ENCODE assay signal across 29 cellular contexts in genomic region chr15:59791079-59791478, GRCh38.
"Had no signal": no experiment of that assay in that cellular context is flagged by ENCODE, and none has a peak within 500 bp of the region (broad histone marks: within the 10 kb centered on the region; RNA-seq: fewer than 3 reads in every experiment).

No MANE protein-coding gene starts in this region.

- H3K4me3 Mint-ChIP-seq: memory B cell; naive B cell; nephron progenitor cell; stimulated activated memory B cell treated with anti-CD40 and anti-IgM and Interleukin-4, amounts not matched to agents 10 μg/mL and 1 μg/mL and 100 μg/mL, for 72 hours; type B pancreatic cell had no signal

- DNase-seq: dorsolateral prefrontal cortex; effector CD4-positive, alpha-beta T cell; foreskin keratinocyte; heart left ventricle; kidney; mucosa of descending colon; naive B cell; nephron progenitor cell; occipital lobe; ovary; psoas muscle; right cardiac atrium; sigmoid colon; stimulated activated CD4-positive, alpha-beta T cell treated with anti-CD3 and anti-CD28 coated beads, Interleukin-2, amount 100 ng/mL, for 24 hours; stimulated activated CD4-positive, alpha-beta T cell treated with anti-CD3 and anti-CD28 coated beads, Interleukin-4, amount 100 ng/mL, for 24 hours; stimulated activated naive CD8-positive, alpha-beta T cell treated with anti-CD3 and anti-CD28 coated beads, Interleukin-15, Interleukin-2, amounts not matched to agents 100 U/mL and 50 U/mL, for 24 hours; substantia nigra; testis; tibial artery had no signal

- H3K27me3 ChIP-seq: hepatocyte, ovary, testis had no signal

- H3K9me3 ChIP-seq: esophagus muscularis mucosa, gastroesophageal sphincter, heart left ventricle, mucosa of descending colon, ovary, psoas muscle, sigmoid colon, testis, tibial artery had no signal

- H3K4me1 ChIP-seq: esophagus muscularis mucosa, foreskin keratinocyte, gastroesophageal sphincter, heart left ventricle, sigmoid colon, testis, tibial artery had no signal

- H2AFZ ChIP-seq: hepatocyte had no signal

- H3K4me2 ChIP-seq: hepatocyte had no signal

- H3K4me1 Mint-ChIP-seq: memory B cell; naive B cell; stimulated activated memory B cell treated with anti-CD40 and anti-IgM and Interleukin-4, amounts not matched to agents 10 μg/mL and 1 μg/mL and 100 μg/mL, for 72 hours had no signal

- H3K36me3 ChIP-seq: esophagus muscularis mucosa, gastroesophageal sphincter, heart left ventricle, ovary, sigmoid colon, tibial artery had no signal

- H3K27ac Mint-ChIP-seq: memory B cell; naive B cell; nephron progenitor cell; stimulated activated memory B cell treated with anti-CD40 and anti-IgM and Interleukin-4, amounts not matched to agents 10 μg/mL and 1 μg/mL and 100 μg/mL, for 72 hours; type B pancreatic cell had no signal

- ATAC-seq: foreskin keratinocyte; gastroesophageal sphincter; heart left ventricle; left lobe of liver; mucosa of descending colon; psoas muscle; right cardiac atrium; stimulated activated memory B cell treated with anti-CD40 and anti-IgM and Interleukin-4, amounts not matched to agents 10 μg/mL and 1 μg/mL and 100 μg/mL, for 72 hours; stimulated activated naive CD8-positive, alpha-beta T cell treated with anti-CD3 and anti-CD28 coated beads, Interleukin-15, Interleukin-2, amounts not matched to agents 100 U/mL and 50 U/mL, for 24 hours had no signal

- H3K4me3 ChIP-seq: dorsolateral prefrontal cortex, esophagus muscularis mucosa, gastroesophageal sphincter, heart left ventricle, hepatocyte, lung, mucosa of descending colon, ovary, psoas muscle, sigmoid colon, testis, tibial artery had no signal

- H3K36me3 Mint-ChIP-seq: naive B cell; stimulated activated memory B cell treated with anti-CD40 and anti-IgM and Interleukin-4, amounts not matched to agents 10 μg/mL and 1 μg/mL and 100 μg/mL, for 72 hours; type B pancreatic cell had no signal

- H3K9me3 Mint-ChIP-seq: memory B cell; stimulated activated memory B cell treated with anti-CD40 and anti-IgM and Interleukin-4, amounts not matched to agents 10 μg/mL and 1 μg/mL and 100 μg/mL, for 72 hours; type B pancreatic cell had no signal

- FAIRE-seq: colon, kidney had no signal

- H3K27ac ChIP-seq: dorsolateral prefrontal cortex, epithelial cell of prostate, esophagus muscularis mucosa, foreskin keratinocyte, gastroesophageal sphincter, heart left ventricle, hepatocyte, ovary, psoas muscle, sigmoid colon, testis, tibial artery had no signal
